Comparison of ENCODE assay signal across 8 cellular contexts in genomic region chr1:16078925-16079656, GRCh38. TPM values are rescaled to one million over a fixed set of nuclear protein-coding genes. Genes with fewer than 3 reads are reported as not detected.
A peak's percentile ranks its signal among the peaks of the same experiment; 100 is the strongest.
DNase-seq lines count a peak whose midpoint lies in the region; ATAC-seq lines count a peak whose summit lies in the region.

No MANE protein-coding gene starts in this region.

- H3K36me3 Mint-ChIP-seq in activated CD4-positive, alpha-beta T cell treated with anti-CD3 and anti-CD28 coated beads for 36 hours (ENCODE audit: low read depth) = no peaks in the 10 kb centered on the region
- H3K36me3 Mint-ChIP-seq in central memory CD8-positive, alpha-beta T cell (ENCODE audit: insufficient read depth) = peaks cover 2% of the 10 kb centered on the region

- peaks cover 5% of the 10 kb centered on the region for H3K27me3 Mint-ChIP-seq in activated CD4-positive, alpha-beta T cell treated with anti-CD3 and anti-CD28 coated beads for 36 hours
- H3K27me3 Mint-ChIP-seq in central memory CD8-positive, alpha-beta T cell = no peaks in the 10 kb centered on the region

- CTCF ChIA-PET in activated CD4-positive, alpha-beta T cell treated with anti-CD3 and anti-CD28 coated beads for 36 hours (lab: Charles Lee) = interaction anchor here (0.6 to 12.1 kb wide), 32 partner anchors 9 to 756 kb away, joined by 3 to 219 read pairs (median 4); partner anchors contain the start of genes CPLANE2 and FAM131C

- peak overlapping the region; percentile 86 for H3K27ac Mint-ChIP-seq in activated CD4-positive, alpha-beta T cell treated with anti-CD3 and anti-CD28 coated beads for 36 hours
- H3K27ac Mint-ChIP-seq in central memory CD8-positive, alpha-beta T cell (ENCODE audit: low read depth) = peak overlapping the region; percentile 71

- no peaks in the 10 kb centered on the region for H3K9me3 Mint-ChIP-seq in activated CD4-positive, alpha-beta T cell treated with anti-CD3 and anti-CD28 coated beads for 36 hours (ENCODE audit: low read depth)
- no peaks in the 10 kb centered on the region for H3K9me3 Mint-ChIP-seq in central memory CD8-positive, alpha-beta T cell

- peak overlapping the region; percentile 57 for H3K4me3 Mint-ChIP-seq in activated CD4-positive, alpha-beta T cell treated with anti-CD3 and anti-CD28 coated beads for 36 hours
- H3K4me3 Mint-ChIP-seq in central memory CD8-positive, alpha-beta T cell = peak overlapping the region; percentile 68

- peak; percentile 87 for DNase-seq in DMS 273 (lab: John Stamatoyannopoulos, UW; ENCODE audit: unreplicated experiment)
- DNase-seq in NCI-H510A (lab: John Stamatoyannopoulos, UW) = peak; percentile 65
- peak; percentile 81 for DNase-seq in activated CD4-positive, alpha-beta T cell treated with anti-CD3 and anti-CD28 coated beads for 36 hours
- peak; percentile 55 to 70 for DNase-seq in central memory CD8-positive, alpha-beta T cell (ENCODE audit: low spot score in 2 of 2)
- peak; percentile 90 for DNase-seq in left kidney (ENCODE audit: low read depth, low spot score)
- peak; percentile 70 to 71 for DNase-seq in stimulated activated CD4-positive, alpha-beta T cell treated with anti-CD3 and anti-CD28 coated beads, Interleukin-2, amount 100 ng/mL, for 48 hours

- POLR2A ChIA-PET in activated CD4-positive, alpha-beta T cell treated with anti-CD3 and anti-CD28 coated beads for 36 hours (lab: Charles Lee) = no interaction called here

- intact Hi-C loops in activated CD4-positive, alpha-beta T cell treated with anti-CD3 and anti-CD28 coated beads for 36 hours (cut with DNase I, micrococcal nuclease) = loop anchor here (1.0 to 5.0 kb wide), 4 partner anchors 108 to 284 kb away; no protein-coding TSS in a partner anchor

- ATAC-seq in HG02642 (IDR thresholded peaks at IDR 0.05; ENCODE audit: poor library complexity, unreplicated experiment) (peak; percentile 57), HG03280 (IDR thresholded peaks at IDR 0.05; ENCODE audit: unreplicated experiment) (no peak)
- ATAC-seq in activated CD4-positive, alpha-beta T cell treated with anti-CD3 and anti-CD28 coated beads for 36 hours = peak; percentile 83
- ATAC-seq in central memory CD8-positive, alpha-beta T cell (replicated peaks; ENCODE audit: extremely low read depth, poor library complexity, severe bottlenecking) = peak; percentile 93

- peaks cover 9% of the 10 kb centered on the region for H3K4me1 Mint-ChIP-seq in activated CD4-positive, alpha-beta T cell treated with anti-CD3 and anti-CD28 coated beads for 36 hours
- H3K4me1 Mint-ChIP-seq in central memory CD8-positive, alpha-beta T cell = peaks cover 15% of the 10 kb centered on the region

RNA-seq across cellular contexts. Expression of gene FAM131C, which starts 5.6 kb away (rescaled TPM):
- under 1 TPM; 0.09 to 0.23 TPM for total RNA-seq in activated CD4-positive, alpha-beta T cell treated with anti-CD3 and anti-CD28 coated beads for 36 hours

RNA-seq across cellular contexts. Expression of gene CLCNKB, which starts 35.5 kb away (rescaled TPM):
- total RNA-seq in activated CD4-positive, alpha-beta T cell treated with anti-CD3 and anti-CD28 coated beads for 36 hours = not detected

RNA-seq across cellular contexts. Expression of gene CLCNKA, which starts 57.3 kb away (rescaled TPM):
- not detected for total RNA-seq in activated CD4-positive, alpha-beta T cell treated with anti-CD3 and anti-CD28 coated beads for 36 hours
